In the genomic region with DNA sequence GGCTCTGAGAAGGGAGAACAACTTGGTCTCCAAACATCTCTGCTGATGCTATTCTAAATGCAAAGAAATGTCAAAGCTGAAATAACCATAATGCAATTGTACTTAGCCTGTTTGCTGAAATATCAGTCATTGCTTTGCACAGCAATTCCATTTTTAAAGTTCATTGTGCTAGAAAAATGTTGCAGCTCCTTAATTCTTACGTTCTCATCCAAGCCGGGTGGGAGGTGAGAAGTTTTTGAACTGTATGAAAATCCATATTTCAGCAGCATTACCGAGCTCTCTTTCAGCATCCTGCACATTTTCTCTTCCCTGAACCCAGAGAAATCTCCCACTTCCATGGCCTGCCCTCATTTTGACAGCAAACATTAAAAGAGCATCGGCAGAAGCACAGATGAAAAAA, we compare ENCODE assay signal across 18 cellular contexts.
DNase-seq lines count a peak whose midpoint lies in the region; ATAC-seq and TF ChIP-seq lines count a peak whose summit lies in the region.
"Had no signal": no experiment of that assay in that cellular context is flagged by ENCODE, and none has a peak within 500 bp of the region (broad histone marks: within the 10 kb centered on the region; RNA-seq: fewer than 3 reads in every experiment).

No MANE protein-coding gene starts in this region.

- H3K27ac Mint-ChIP-seq in T-cell = no peak overlapping the region
- H3K27ac Mint-ChIP-seq: CD14-positive monocyte; CD4-positive, alpha-beta memory T cell; CD4-positive, CD25-positive, alpha-beta regulatory T cell had no signal

- H3K4me3 ChIP-seq in tibial artery = no peak overlapping the region
- H3K4me3 ChIP-seq: BLaER1 had no signal

- no peak overlapping the region for H3K27ac ChIP-seq in tibial artery
- H3K27ac ChIP-seq: BLaER1 had no signal

- no peaks in the 10 kb centered on the region for H3K36me3 Mint-ChIP-seq in T-cell
- H3K36me3 Mint-ChIP-seq: CD14-positive monocyte; CD4-positive, CD25-positive, alpha-beta regulatory T cell; CD8-positive, alpha-beta memory T cell had no signal

- no peaks in the 10 kb centered on the region for H3K36me3 ChIP-seq in tibial artery
- H3K36me3 ChIP-seq: BE2C, BLaER1 had no signal

- no peaks in the 10 kb centered on the region for H3K4me1 ChIP-seq in tibial artery
- H3K4me1 ChIP-seq: BE2C, Caco-2 had no signal

- ATAC-seq in T-cell (replicated peaks in 1 of 4) = no peak

- H3K9me3 Mint-ChIP-seq in T-cell = peaks cover 3 to 4% (median 4%) of the 10 kb centered on the region in 3 donors

- POLR2A ChIA-PET in T-cell (lab: Charles Lee) = no interaction called here

- no peak overlapping the region for H3K4me3 Mint-ChIP-seq in T-cell
- H3K4me3 Mint-ChIP-seq: CD14-positive monocyte; CD4-positive, alpha-beta memory T cell; CD4-positive, CD25-positive, alpha-beta regulatory T cell; CD8-positive, alpha-beta memory T cell had no signal

- CTCF ChIA-PET in T-cell (lab: Charles Lee) = no interaction called here

- intact Hi-C loops in tibial artery (cut with DNase I; ENCODE audit: low total_unique reads) = no loop called here

- H3K4me1 Mint-ChIP-seq in T-cell = no peaks in the 10 kb centered on the region
- H3K4me1 Mint-ChIP-seq: CD14-positive monocyte; CD4-positive, alpha-beta memory T cell; CD4-positive, CD25-positive, alpha-beta regulatory T cell; CD8-positive, alpha-beta memory T cell had no signal

- H3K9me3 ChIP-seq in tibial artery = no peaks in the 10 kb centered on the region
- H3K9me3 ChIP-seq: BE2C, BLaER1, Caco-2 had no signal

- DNase-seq in middle frontal gyrus (ENCODE audit: extremely low spot score, low spot score) (peak; percentile 29), putamen (ENCODE audit: low spot score) (peak; percentile 53), T-cell (no peak), tibial artery (no peak), COLO668 (lab: John Stamatoyannopoulos, UW; ENCODE audit: unreplicated experiment) (no peak)
- DNase-seq: 8988T; ACHN; BE2C; C1 segment of cervical spinal cord; Caco-2; Calu3; CD4-positive, alpha-beta memory T cell; CD4-positive, CD25-positive, alpha-beta regulatory T cell; CD8-positive, alpha-beta memory T cell; DMS79 treated with DMSO at 0.1 percent for 48 hours; GF-D8 had no signal

- H3K27me3 Mint-ChIP-seq in T-cell = no peaks in the 10 kb centered on the region
- H3K27me3 Mint-ChIP-seq: CD4-positive, CD25-positive, alpha-beta regulatory T cell had no signal

- H3K27me3 ChIP-seq in tibial artery = no peaks in the 10 kb centered on the region
- H3K27me3 ChIP-seq: BE2C, BLaER1 had no signal

- no peak for TF ChIP-seq CTCF in tibial artery (IDR thresholded peaks at IDR 0.05)

Comparison
In these comparisons a context has a peak if more than half of its experiments do, and no peak if none do; other contexts are left out.
1. DNase-seq: peak in middle frontal gyrus (single experiment) and putamen (single experiment); none in T-cell (0 of 34), tibial artery (0 of 2) and COLO668 (single experiment).